8 cellular contexts compared by ENCODE assay signal in genomic region chr16:67170948-67171649, GRCh38. TPM values are rescaled to one million over a fixed set of nuclear protein-coding genes. Genes with fewer than 3 reads are reported as not detected.
DNase-seq lines count a peak whose midpoint lies in the region; ATAC-seq and TF ChIP-seq lines count a peak whose summit lies in the region.

No MANE protein-coding gene starts in this region.

- H3K27me3 ChIP-seq in iPS-18a (ENCODE audit: control insufficient read depth, insufficient read depth, low read length) (peaks cover 97% of the 10 kb centered on the region), suprapubic skin (no peaks in the 10 kb centered on the region)

- no peak for ATAC-seq in effector memory CD8-positive, alpha-beta T cell (replicated peaks)
- no peak for ATAC-seq in GM21786 (IDR thresholded peaks at IDR 0.05; ENCODE audit: unreplicated experiment)

- peaks cover 3% of the 10 kb centered on the region for H3K36me3 Mint-ChIP-seq in activated naive CD8-positive, alpha-beta T cell
- H3K36me3 Mint-ChIP-seq in effector memory CD8-positive, alpha-beta T cell (ENCODE audit: insufficient read depth) = peaks cover 5% of the 10 kb centered on the region

- no peak overlapping the region for H3K27ac Mint-ChIP-seq in activated naive CD8-positive, alpha-beta T cell
- no peak overlapping the region for H3K27ac Mint-ChIP-seq in effector memory CD8-positive, alpha-beta T cell

- DNase-seq in NCI-H82 (lab: John Stamatoyannopoulos, UW) (peak; percentile 68), NCI-H82 treated with DMSO at 0.1 percent for 48 hours (lab: John Stamatoyannopoulos, UW; ENCODE audit: unreplicated experiment) (no peak), suprapubic skin (ENCODE audit: low spot score in 2 of 2) (no peak), RPMI8226 (no peak)
- DNase-seq in effector memory CD8-positive, alpha-beta T cell = no peak

- H3K4me3 ChIP-seq in iPS-18a (ENCODE audit: low read length) (peak overlapping the region; percentile 40), suprapubic skin (peak overlapping the region; percentile 56)

- TF ChIP-seq CTCF in suprapubic skin (IDR thresholded peaks at IDR 0.05) = no peak

- no peaks in the 10 kb centered on the region for H3K9me3 ChIP-seq in iPS-18a (ENCODE audit: control insufficient read depth, low read depth, low read length)
- no peaks in the 10 kb centered on the region for H3K9me3 ChIP-seq in suprapubic skin

- H3K27ac ChIP-seq in iPS-18a (ENCODE audit: low read length) = no peak overlapping the region
- H3K27ac ChIP-seq in suprapubic skin = peak overlapping the region; percentile 94

- no peaks in the 10 kb centered on the region for H3K36me3 ChIP-seq in iPS-18a (ENCODE audit: control insufficient read depth, low read depth, low read length)
- peaks cover 15% of the 10 kb centered on the region for H3K36me3 ChIP-seq in suprapubic skin

- 30% methylated on average over 14 of the region's 14 CpGs for WGBS in suprapubic skin

- peak overlapping the region; percentile 58 for H3K4me3 Mint-ChIP-seq in activated naive CD8-positive, alpha-beta T cell
- H3K4me3 Mint-ChIP-seq in effector memory CD8-positive, alpha-beta T cell = peak overlapping the region in 1 of 2 donors; percentile 15

- H3K9ac ChIP-seq in iPS-18a (ENCODE audit: low read length) = no peak overlapping the region

- no peaks in the 10 kb centered on the region for H3K9me3 Mint-ChIP-seq in activated naive CD8-positive, alpha-beta T cell (ENCODE audit: low read depth)
- no peaks in the 10 kb centered on the region for H3K9me3 Mint-ChIP-seq in effector memory CD8-positive, alpha-beta T cell

- TF ChIP-seq POLR2A in suprapubic skin (IDR thresholded peaks at IDR 0.05) = no peak

- H3K4me1 Mint-ChIP-seq in activated naive CD8-positive, alpha-beta T cell (ENCODE audit: low read depth) = peaks cover 23% of the 10 kb centered on the region
- peaks cover 27 to 30% of the 10 kb centered on the region in 2 donors for H3K4me1 Mint-ChIP-seq in effector memory CD8-positive, alpha-beta T cell (ENCODE audit: low read depth in 2 of 2)

- H3K27me3 Mint-ChIP-seq in activated naive CD8-positive, alpha-beta T cell = peaks cover 33% of the 10 kb centered on the region
- peaks cover 28 to 55% of the 10 kb centered on the region in 2 donors for H3K27me3 Mint-ChIP-seq in effector memory CD8-positive, alpha-beta T cell

- no peak for TF ChIP-seq EP300 in suprapubic skin (IDR thresholded peaks at IDR 0.05)

- H3K4me1 ChIP-seq in iPS-18a (ENCODE audit: control insufficient read depth, low read depth, low read length) (peaks cover 19% of the 10 kb centered on the region), suprapubic skin (peaks cover 66% of the 10 kb centered on the region)

RNA-seq across cellular contexts. Expression of gene NOL3, which starts 0.8 kb away (rescaled TPM):
- 100 to 1,000 TPM in 2 of 4 donors, 10 to 100 TPM in 2; 64.3 to 116 (median 90.5) TPM for total RNA-seq in suprapubic skin

RNA-seq across cellular contexts. Expression of gene HSF4, which starts 6.6 kb away (rescaled TPM):
- 100 to 1,000 TPM in 2 of 4 donors, 10 to 100 TPM in 2; 56.5 to 351 (median 102) TPM for total RNA-seq in suprapubic skin

RNA-seq across cellular contexts. Expression of gene FBXL8, which starts 11.3 kb away (rescaled TPM):
- total RNA-seq in suprapubic skin = 100 to 1,000 TPM in 1 of 4 donors, 10 to 100 TPM in 3; 45.0 to 134 (median 58.8) TPM

RNA-seq across cellular contexts. Expression of gene TRADD, which starts 11.4 kb away (rescaled TPM):
- 10 to 100 TPM; 25.9 to 34.4 (median 28.7) TPM for total RNA-seq in suprapubic skin

RNA-seq across cellular contexts. Expression of gene MATCAP1, which starts 12.7 kb away (rescaled TPM):
- 10 to 100 TPM; 14.2 to 30.0 (median 17.3) TPM for total RNA-seq in suprapubic skin
